ENCODE assay signal across 8 cellular contexts in genomic region chr12:120301962-120302815, GRCh38. TPM values are rescaled to one million over a fixed set of nuclear protein-coding genes. Genes with fewer than 3 reads are reported as not detected.
DNase-seq lines count a peak whose midpoint lies in the region; ATAC-seq, FAIRE-seq and TF ChIP-seq lines count a peak whose summit lies in the region.

Gene SIRT4 (plus strand): TSS chr12:120302321. CDS start chr12:120303562, 1,241 bp downstream.

- POLR2A ChIA-PET in activated B cell treated with CpG ODN at 0.5 μM for 24 hours (lab: Charles Lee), result interaction anchor here (0.6 to 5.1 kb wide), 15 partner anchors 10 to 992 kb away, joined by 3 to 273 read pairs (median 5); partner anchors contain the start of genes COQ5, COX6A1, POP5 and RNU4-1

- peak within 1 kb of the TSS; percentile 91 for H3K9ac ChIP-seq in keratinocyte (ENCODE audit: control insufficient read depth, extremely low read depth, insufficient read depth, low read length)

- CTCF ChIA-PET in activated B cell treated with CpG ODN at 0.5 μM for 24 hours (lab: Charles Lee), result interaction anchor here (1.0 to 1.6 kb wide), 7 partner anchors 9 to 74 kb away, joined by 3 to 26 read pairs (median 6); partner anchors contain the start of genes RNU4-1 and RNU4-2

- H2AFZ ChIP-seq in keratinocyte (ENCODE audit: control insufficient read depth, low read length), result peak within 1 kb of the TSS; percentile 100

- H3K9me3 ChIP-seq in keratinocyte (ENCODE audit: control insufficient read depth, low read depth, low read length), result no peaks in the 10 kb centered on the region

- peak within 1 kb of the TSS; percentile 84 for H3K4me2 ChIP-seq in keratinocyte (ENCODE audit: control insufficient read depth, extremely low read depth, insufficient read depth, low read depth, low read length)

- intact Hi-C loops in activated B cell treated with CpG ODN at 0.5 μM for 24 hours (cut with micrococcal nuclease), result loop anchor here (1.0 kb wide), 2 partner anchors 9 to 15 kb away; partner anchors contain the start of gene RNU4-1

- no peaks in the 10 kb centered on the region for H3K9me1 ChIP-seq in keratinocyte (ENCODE audit: control insufficient read depth, extremely low read depth, insufficient read depth, low read length)

- H3K27me3 ChIP-seq in keratinocyte (ENCODE audit: control insufficient read depth, extremely low read depth, insufficient read depth, low read length), result no peaks in the 10 kb centered on the region

- H3K36me3 ChIP-seq in keratinocyte (ENCODE audit: control insufficient read depth in 2 of 2, extremely low read depth in 1 of 2, insufficient read depth in 2 of 2, low read length in 2 of 2), result no peaks in the 10 kb centered on the region

- H3K4me3 Mint-ChIP-seq in activated B cell treated with CpG ODN at 0.5 μM for 24 hours, result peak within 1 kb of the TSS; percentile 95

- peak; percentile 74 for FAIRE-seq in keratinocyte (lab: Jason Lieb, UNC)

- no peak for TF ChIP-seq CTCF in activated B cell treated with CpG ODN at 0.5 μM for 24 hours (IDR thresholded peaks at IDR 0.05)
- TF ChIP-seq CTCF in keratinocyte (optimal IDR thresholded peaks at IDR 0.05 in 1 of 3, IDR thresholded peaks at IDR 0.05 in 1 of 3, conservative IDR thresholded peaks at IDR 0.05 in 1 of 3; ENCODE audit: extremely low read depth in 1 of 3, insufficient read depth in 2 of 3, low read length in 3 of 3), result peak; percentile 67 to 90 (median 70)

- H3K4me1 Mint-ChIP-seq in activated B cell treated with CpG ODN at 0.5 μM for 24 hours, result peaks cover 8% of the 10 kb centered on the region

- no peaks in the 10 kb centered on the region for H3K9me3 Mint-ChIP-seq in activated B cell treated with CpG ODN at 0.5 μM for 24 hours

- H3K79me2 ChIP-seq in keratinocyte (ENCODE audit: control insufficient read depth, insufficient read depth, low read length), result no peaks in the 10 kb centered on the region

- H3K36me3 Mint-ChIP-seq in activated B cell treated with CpG ODN at 0.5 μM for 24 hours (ENCODE audit: low read depth), result peaks cover 4% of the 10 kb centered on the region

- H4K20me1 ChIP-seq in keratinocyte (ENCODE audit: control insufficient read depth, extremely low read depth, insufficient read depth, low read length), result no peaks in the 10 kb centered on the region

- peak within 1 kb of the TSS; percentile 75 to 99 (median 82) for H3K4me3 ChIP-seq in keratinocyte (ENCODE audit: control insufficient read depth in 2 of 3, extremely low read depth in 1 of 3, insufficient read depth in 2 of 3, low read depth in 1 of 3, low read length in 3 of 3)

- H3K27ac Mint-ChIP-seq in activated B cell treated with CpG ODN at 0.5 μM for 24 hours, result peak within 1 kb of the TSS; percentile 86

- DNase-seq in AG08396 (ENCODE audit: low spot score) (peak; percentile 91), NCI-H2227 treated with DMSO at 0.1 percent for 48 hours (lab: John Stamatoyannopoulos, UW) (peak; percentile 90), activated B cell treated with CpG ODN at 0.5 μM for 24 hours (peak; percentile 71), cerebellar nuclear complex (lab: John Stamatoyannopoulos, UW) (peak; percentile 54 to 87), keratinocyte (ENCODE audit: low read depth, low spot score) (peak; percentile 71)
- DNase-seq in stimulated activated CD4-positive, alpha-beta T cell treated with anti-CD3 and anti-CD28 coated beads, Interleukin-15, amount 100 ng/mL, for 24 hours, result peak; percentile 93

- no peaks in the 10 kb centered on the region for H3K4me1 ChIP-seq in keratinocyte (ENCODE audit: control insufficient read depth, extremely low read depth, insufficient read depth, low read length)

- peak within 1 kb of the TSS; percentile 55 for H3K27ac ChIP-seq in keratinocyte (ENCODE audit: control insufficient read depth, insufficient read depth, low read length)

- no peaks in the 10 kb centered on the region for H3K27me3 Mint-ChIP-seq in activated B cell treated with CpG ODN at 0.5 μM for 24 hours

- ATAC-seq in GM18909 (IDR thresholded peaks at IDR 0.05; ENCODE audit: poor library complexity, unreplicated experiment), result peak; percentile 97
- peak; percentile 99 for ATAC-seq in HG03175 (IDR thresholded peaks at IDR 0.05; ENCODE audit: unreplicated experiment)
- ATAC-seq in activated B cell treated with CpG ODN at 0.5 μM for 24 hours (ENCODE audit: low read depth), result peak; percentile 99

- dilution Hi-C loops in keratinocyte (cut with MboI; ENCODE audit: extremely low pct_ligation_motif_present, low sequenced_read_pairs), result no loop called here

RNA-seq across cellular contexts. Expression of gene SIRT4, which starts in this region (rescaled TPM):
- 1.6 and 1.7 TPM in 2 replicates for total RNA-seq in activated B cell treated with CpG ODN at 0.5 μM for 24 hours
- polyA plus RNA-seq in keratinocyte, result 0.75 to 1.7 TPM (median 0.98 TPM) in 3 replicates
- polyA plus RNA-seq in keratinocyte (2011; ENCODE audit: low read depth), result 0.39 TPM
- 0.75 and 1.1 TPM in 2 replicates for polyA plus RNA-seq in keratinocyte (2011; cell fraction: cytosol; rRNA removed)
- polyA plus RNA-seq in keratinocyte (2011; cell fraction: nucleus; rRNA removed), result 1.2 and 1.5 TPM in 2 replicates
- 0.63 and 1.3 TPM in 2 replicates for polyA plus RNA-seq in keratinocyte (2012; ENCODE audit: low replicate concordance)
- 0.45 to 2.9 TPM (median 0.79 TPM) in 3 replicates for polyA minus RNA-seq in keratinocyte
- not detected for polyA minus RNA-seq in keratinocyte (2011; cell fraction: cytosol; rRNA and poly(A)+ RNA removed)
- polyA minus RNA-seq in keratinocyte (2011; cell fraction: nucleus; rRNA and poly(A)+ RNA removed), result 0.32 and 0.47 TPM in 2 replicates

Comparison
In these comparisons a context has a peak if more than half of its experiments do, and no peak if none do; other contexts are left out.
1. Peak in every context shown above with its lines: DNase-seq, ATAC-seq, H3K4me3 ChIP-seq and H3K27ac ChIP-seq.